In the genomic region with DNA sequence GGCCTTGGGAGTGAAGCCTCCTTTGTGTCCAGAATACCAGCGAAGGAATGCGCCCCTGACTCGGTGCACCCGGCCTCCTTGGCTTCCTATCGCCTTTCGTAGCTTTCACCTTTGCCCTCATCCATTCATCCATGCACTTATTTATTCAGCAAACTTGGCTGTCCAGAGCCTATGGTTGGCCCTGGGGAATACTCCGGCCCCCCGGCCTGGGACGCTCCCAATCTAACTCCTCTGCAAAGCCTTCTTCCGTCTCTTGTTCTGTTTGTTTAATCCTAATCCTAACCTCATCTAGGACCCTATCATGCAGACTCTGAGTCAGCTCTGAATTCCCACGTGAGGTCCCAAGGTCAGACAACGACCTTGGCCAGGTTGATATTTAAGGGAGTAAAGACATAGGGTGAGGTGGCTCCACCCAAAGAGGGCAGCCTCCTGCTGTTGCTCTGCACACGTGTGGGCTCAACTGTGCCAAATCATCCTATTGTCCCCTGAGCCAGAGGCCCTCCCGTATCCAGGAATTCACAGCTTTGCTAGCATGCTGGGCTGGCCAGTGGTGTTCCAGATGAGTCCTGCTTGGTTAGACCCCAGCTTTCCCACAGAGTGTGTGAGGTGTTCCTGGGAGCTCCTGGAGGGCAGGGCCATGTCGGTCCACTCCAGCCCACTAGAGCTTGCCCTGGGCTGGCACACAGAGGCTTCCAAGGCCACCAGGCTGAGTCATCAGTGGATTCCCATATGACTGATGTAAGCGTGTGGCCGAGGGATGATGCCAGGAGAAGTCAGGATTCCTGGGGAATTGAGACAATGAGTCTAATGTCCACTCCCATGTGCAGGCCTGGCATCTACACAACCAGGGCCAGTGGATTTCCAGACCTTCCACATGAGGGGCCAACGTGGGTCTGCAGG, we compare ENCODE assay signal across 2 cellular contexts.
TF ChIP-seq lines count a peak whose summit lies in the region.

No MANE protein-coding gene starts in this region.

TF ChIP-seq in IMR-90, 13 proteins besides CTCF, POLR2A, EP300 and RAD21:
- TF ChIP-seq RCOR1 (IDR thresholded peaks at IDR 0.05; ENCODE audit: insufficient replicate concordance, low read length), result no peak

TF ChIP-seq in K562, 482 proteins besides CTCF, POLR2A, EP300 and RAD21:
- TF ChIP-seq, protein P1, sequence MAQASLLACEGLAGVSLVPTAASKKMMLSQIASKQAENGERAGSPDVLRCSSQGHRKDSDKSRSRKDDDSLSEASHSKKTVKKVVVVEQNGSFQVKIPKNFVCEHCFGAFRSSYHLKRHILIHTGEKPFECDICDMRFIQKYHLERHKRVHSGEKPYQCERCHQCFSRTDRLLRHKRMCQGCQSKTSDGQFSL (CRISPR knock-in tag; IDR thresholded peaks at IDR 0.05), result no peak
- TF ChIP-seq, protein P1 (tag; IDR thresholded peaks at IDR 0.05), result no peak
- TF ChIP-seq KHSRP (IDR thresholded peaks at IDR 0.05) (no peak), BRCA1 (IDR thresholded peaks at IDR 0.05) (no peak), BRCA1 (CRISPR knock-in tag; IDR thresholded peaks at IDR 0.05) (no peak), ESRRA (IDR thresholded peaks at IDR 0.05; ENCODE audit: borderline replicate concordance, low read depth) (peak; percentile 70)
